ENCODE assay signal across 27 cellular contexts in the genomic region with DNA sequence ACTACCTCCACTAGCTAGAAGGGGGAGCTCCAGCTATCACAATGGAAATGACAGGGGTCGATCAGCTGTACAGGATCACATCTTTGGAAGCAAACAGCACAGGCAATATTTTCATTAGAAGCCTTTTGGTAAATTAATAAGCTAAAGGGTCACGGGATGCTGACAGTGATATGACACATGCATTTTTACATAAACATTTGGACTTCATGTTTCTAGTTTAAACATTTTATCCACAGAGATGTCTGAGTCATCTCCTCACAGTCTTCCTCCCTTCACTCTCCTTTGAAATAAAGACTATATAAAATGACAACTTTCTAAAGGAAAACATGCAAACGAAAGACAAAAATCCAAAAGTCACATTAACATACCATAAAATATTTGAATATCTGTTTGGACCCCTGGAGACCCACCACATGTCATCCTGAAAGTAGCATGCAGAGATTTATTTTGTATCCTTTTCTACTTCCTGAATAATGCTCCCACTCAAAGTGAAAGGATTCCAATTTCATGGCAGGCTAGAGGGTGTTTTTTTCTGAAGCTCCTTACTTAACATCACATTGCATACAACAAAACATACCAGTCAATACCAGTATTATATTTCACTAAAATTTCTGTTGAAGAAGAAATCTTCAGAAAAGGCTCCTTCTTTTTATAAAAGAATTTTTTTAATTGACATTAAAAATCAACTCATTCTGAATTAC.
A peak's percentile ranks its signal among the peaks of the same experiment; 100 is the strongest.
DNase-seq lines count a peak whose midpoint lies in the region; ATAC-seq, FAIRE-seq and TF ChIP-seq lines count a peak whose summit lies in the region.
"Had no signal": no experiment of that assay in that cellular context is flagged by ENCODE, and none has a peak within 500 bp of the region (broad histone marks: within the 10 kb centered on the region; RNA-seq: fewer than 3 reads in every experiment).

No MANE protein-coding gene starts in this region.

- POLR2A ChIA-PET in MCF 10A (lab: Yijun Ruan, JAX) = interaction anchor here (0.7 to 0.9 kb wide), 2 partner anchors 15 to 89 kb away, joined by 3 to 5 read pairs; no protein-coding TSS in a partner anchor

- BruUV-seq in MCF 10A (replicated peaks; lab: Mats Ljungman, UMichigan) = no TSS peak

- H3K4me2 ChIP-seq in astrocyte (ENCODE audit: low read length) = peak overlapping the region; percentile 62
- H3K4me2 ChIP-seq: neural progenitor cell had no signal

- H3K27ac ChIP-seq in breast epithelium (no peak overlapping the region), astrocyte (ENCODE audit: low read depth, low read length) (peak overlapping the region; percentile 22), aorta (ENCODE audit: low read depth in 1 of 2, low read length in 2 of 2) (no peak overlapping the region)
- H3K27ac ChIP-seq: C4-2B, esophagus muscularis mucosa, neural progenitor cell, tibial nerve had no signal

- H3K27ac Mint-ChIP-seq in MCF 10A (ENCODE audit: low read depth, unreplicated experiment) (peak overlapping the region; percentile 76), astrocyte (ENCODE audit: unreplicated experiment) (no peak overlapping the region)
- H3K27ac Mint-ChIP-seq: activated B cell treated with CpG ODN at 0.5 μM for 24 hours; activated naive CD8-positive, alpha-beta T cell treated with anti-CD3 and anti-CD28 coated beads for 36 hours; IgD-negative memory B cell; neural progenitor cell; stimulated activated naive B cell treated with anti-CD40 and anti-IgM and Interleukin-4, amounts not matched to agents 10 μg/mL and 1 μg/mL and 100 μg/mL, for 72 hours; T-helper 17 cell had no signal

- H3K36me3 ChIP-seq in breast epithelium = no peaks in the 10 kb centered on the region
- no peaks in the 10 kb centered on the region for H3K36me3 ChIP-seq in astrocyte (ENCODE audit: insufficient read depth, low read length)
- H3K36me3 ChIP-seq in aorta (ENCODE audit: control insufficient read depth in 1 of 2, insufficient read depth in 2 of 2, low read length in 1 of 2) = no peaks in the 10 kb centered on the region
- H3K36me3 ChIP-seq: esophagus muscularis mucosa, neural progenitor cell, tibial nerve had no signal

- H3K9me3 ChIP-seq in breast epithelium (no peaks in the 10 kb centered on the region), astrocyte (ENCODE audit: insufficient read depth, low read depth, low read length) (no peaks in the 10 kb centered on the region), aorta (ENCODE audit: control insufficient read depth, low read length) (peaks cover 1% of the 10 kb centered on the region)
- H3K9me3 ChIP-seq: esophagus muscularis mucosa, tibial nerve had no signal

- peak; percentile 44 for DNase-seq in MCF 10A (ENCODE audit: unreplicated experiment)
- no peak for DNase-seq in breast epithelium (ENCODE audit: low spot score in 2 of 2)
- DNase-seq in astrocyte (ENCODE audit: low read depth) = peak; percentile 36
- DNase-seq in fibroblast of villous mesenchyme (ENCODE audit: low read depth) = peak; percentile 65
- no peak for DNase-seq in aorta
- no peak for DNase-seq in NCI-H187 (lab: John Stamatoyannopoulos, UW)
- DNase-seq in D721Med (ENCODE audit: insufficient read length, low spot score) = no peak
- no peak for DNase-seq in HK-2 (ENCODE audit: unreplicated experiment)
- DNase-seq: activated B cell treated with CpG ODN at 0.5 μM for 24 hours; activated naive CD8-positive, alpha-beta T cell treated with anti-CD3 and anti-CD28 coated beads for 36 hours; caudate nucleus; DMS 273 treated with DMSO at 0.1 percent for 48 hours; hypothalamus; left colon; MV-4-11; NCI-H2029 treated with DMSO at 0.1 percent for 48 hours; NCI-H524 treated with DMSO at 0.1 percent for 48 hours; SHP77 treated with DMSO at 0.1 percent for 48 hours; stimulated activated CD4-positive, alpha-beta T cell treated with anti-CD3 and anti-CD28 coated beads, Interleukin-15, amount 100 ng/mL, for 24 hours; stimulated activated naive B cell treated with anti-CD40 and anti-IgM and Interleukin-4, amounts not matched to agents 10 μg/mL and 1 μg/mL and 100 μg/mL, for 72 hours; T-helper 17 cell had no signal

- H3K36me3 Mint-ChIP-seq in MCF 10A (ENCODE audit: insufficient read depth, unreplicated experiment) = no peaks in the 10 kb centered on the region
- no peaks in the 10 kb centered on the region for H3K36me3 Mint-ChIP-seq in astrocyte (ENCODE audit: low read depth, unreplicated experiment)
- H3K36me3 Mint-ChIP-seq: activated naive CD8-positive, alpha-beta T cell treated with anti-CD3 and anti-CD28 coated beads for 36 hours; IgD-negative memory B cell; neural progenitor cell; stimulated activated naive B cell treated with anti-CD40 and anti-IgM and Interleukin-4, amounts not matched to agents 10 μg/mL and 1 μg/mL and 100 μg/mL, for 72 hours had no signal

- H3K27me3 Mint-ChIP-seq in MCF 10A (ENCODE audit: insufficient read depth, unreplicated experiment) (no peaks in the 10 kb centered on the region), astrocyte (ENCODE audit: low read depth, unreplicated experiment) (peaks cover 3% of the 10 kb centered on the region)
- H3K27me3 Mint-ChIP-seq: activated B cell treated with CpG ODN at 0.5 μM for 24 hours; activated naive CD8-positive, alpha-beta T cell treated with anti-CD3 and anti-CD28 coated beads for 36 hours; IgD-negative memory B cell; stimulated activated naive B cell treated with anti-CD40 and anti-IgM and Interleukin-4, amounts not matched to agents 10 μg/mL and 1 μg/mL and 100 μg/mL, for 72 hours had no signal

- TF ChIP-seq CTCF in MCF 10A (IDR thresholded peaks at IDR 0.05; ENCODE audit: unreplicated experiment) (no peak), breast epithelium (IDR thresholded peaks at IDR 0.05) (no peak), astrocyte (IDR thresholded peaks at IDR 0.05; ENCODE audit: insufficient read depth, low read depth, low read length) (no peak), fibroblast of villous mesenchyme (IDR thresholded peaks at IDR 0.05; ENCODE audit: insufficient read depth, low read depth, low read length) (no peak), D721Med (IDR thresholded peaks at IDR 0.05; ENCODE audit: insufficient read depth, missing control alignments) (no peak)

- FAIRE-seq in astrocyte (lab: Jason Lieb, UNC) = no peak
- FAIRE-seq in D721Med (lab: Jason Lieb, UNC) = no peak
- FAIRE-seq: A204.1 had no signal

- no peaks in the 10 kb centered on the region for H3K4me1 ChIP-seq in breast epithelium
- H3K4me1 ChIP-seq in astrocyte (ENCODE audit: insufficient read depth, low read length) = peaks cover 3% of the 10 kb centered on the region
- no peaks in the 10 kb centered on the region for H3K4me1 ChIP-seq in aorta (ENCODE audit: control insufficient read depth in 1 of 2, insufficient read depth in 2 of 2, low read length in 2 of 2)
- H3K4me1 ChIP-seq: neural progenitor cell, tibial nerve had no signal

- H3K9ac ChIP-seq in astrocyte (ENCODE audit: low read length) = no peak overlapping the region
- H3K9ac ChIP-seq: neural progenitor cell had no signal

- peaks cover 12% of the 10 kb centered on the region for H3K4me1 Mint-ChIP-seq in MCF 10A (ENCODE audit: insufficient read depth, unreplicated experiment)
- peaks cover 4% of the 10 kb centered on the region for H3K4me1 Mint-ChIP-seq in astrocyte (ENCODE audit: low read depth, unreplicated experiment)
- H3K4me1 Mint-ChIP-seq: activated B cell treated with CpG ODN at 0.5 μM for 24 hours; activated naive CD8-positive, alpha-beta T cell treated with anti-CD3 and anti-CD28 coated beads for 36 hours; IgD-negative memory B cell; stimulated activated naive B cell treated with anti-CD40 and anti-IgM and Interleukin-4, amounts not matched to agents 10 μg/mL and 1 μg/mL and 100 μg/mL, for 72 hours; T-helper 17 cell had no signal

- no peak overlapping the region for H2AFZ ChIP-seq in astrocyte (ENCODE audit: low read depth, low read length)
- H2AFZ ChIP-seq: neural progenitor cell had no signal

- no peak overlapping the region for H3K4me3 ChIP-seq in breast epithelium
- H3K4me3 ChIP-seq in astrocyte (ENCODE audit: insufficient read depth, low read depth, low read length) = no peak overlapping the region
- H3K4me3 ChIP-seq in fibroblast of villous mesenchyme (ENCODE audit: low read depth, low read length) = peak overlapping the region; percentile 21
- no peak overlapping the region for H3K4me3 ChIP-seq in aorta (ENCODE audit: low read length in 2 of 2)
- H3K4me3 ChIP-seq: esophagus muscularis mucosa, neural progenitor cell, tibial nerve had no signal

- ATAC-seq in aorta (ENCODE audit: low FRiP score) = no peak
- ATAC-seq: left colon; stimulated activated naive B cell treated with anti-CD40 and anti-IgM and Interleukin-4, amounts not matched to agents 10 μg/mL and 1 μg/mL and 100 μg/mL, for 72 hours; T-helper 17 cell had no signal

- 51 to 58% methylated on average over 3 of the region's 3 CpGs for WGBS in aorta, 2 donors

- no peaks in the 10 kb centered on the region for H4K20me1 ChIP-seq in astrocyte (ENCODE audit: insufficient read depth, low read length)

- H3K27me3 ChIP-seq in breast epithelium (no peaks in the 10 kb centered on the region), astrocyte (ENCODE audit: insufficient read depth, low read length) (no peaks in the 10 kb centered on the region), aorta (ENCODE audit: control insufficient read depth in 1 of 2, insufficient read depth in 2 of 2, low read length in 1 of 2) (no peaks in the 10 kb centered on the region)
- H3K27me3 ChIP-seq: esophagus muscularis mucosa, neural progenitor cell, tibial nerve had no signal

- no peak overlapping the region for H3K4me3 Mint-ChIP-seq in MCF 10A (ENCODE audit: unreplicated experiment)
- H3K4me3 Mint-ChIP-seq in astrocyte (ENCODE audit: unreplicated experiment) = no peak overlapping the region
- H3K4me3 Mint-ChIP-seq: activated B cell treated with CpG ODN at 0.5 μM for 24 hours; activated naive CD8-positive, alpha-beta T cell treated with anti-CD3 and anti-CD28 coated beads for 36 hours; neural progenitor cell; stimulated activated naive B cell treated with anti-CD40 and anti-IgM and Interleukin-4, amounts not matched to agents 10 μg/mL and 1 μg/mL and 100 μg/mL, for 72 hours; T-helper 17 cell had no signal

- no peaks in the 10 kb centered on the region for H3K79me2 ChIP-seq in astrocyte (ENCODE audit: insufficient read depth, low read length)

- CTCF ChIA-PET in MCF 10A (lab: Yijun Ruan, JAX) = interaction anchor here (0.6 to 1.0 kb wide), 6 partner anchors 14 to 399 kb away, joined by 3 read pairs; no protein-coding TSS in a partner anchor

- TF ChIP-seq POLR2A in breast epithelium (IDR thresholded peaks at IDR 0.05) = no peak

- intact Hi-C loops in MCF 10A (cut with micrococcal nuclease) = loop anchor here (5.0 kb wide), 1 partner anchor 327 kb away; no protein-coding TSS in a partner anchor
- intact Hi-C loops in breast epithelium (cut with DNase I; ENCODE audit: low total_unique reads) = no loop called here
- intact Hi-C loops in aorta (cut with DNase I) = no loop called here

- H3K9me3 Mint-ChIP-seq in MCF 10A (ENCODE audit: unreplicated experiment) = no peaks in the 10 kb centered on the region
- H3K9me3 Mint-ChIP-seq in astrocyte (ENCODE audit: unreplicated experiment) = peaks cover 3% of the 10 kb centered on the region
- H3K9me3 Mint-ChIP-seq: activated naive CD8-positive, alpha-beta T cell treated with anti-CD3 and anti-CD28 coated beads for 36 hours; neural progenitor cell; stimulated activated naive B cell treated with anti-CD40 and anti-IgM and Interleukin-4, amounts not matched to agents 10 μg/mL and 1 μg/mL and 100 μg/mL, for 72 hours had no signal

Comparison
In these comparisons a context has a peak if more than half of its experiments do, and no peak if none do; other contexts are left out.
1. DNase-seq: peak in MCF 10A (single experiment), astrocyte (single experiment) and fibroblast of villous mesenchyme (single experiment); none in breast epithelium (0 of 2), aorta (0 of 2), NCI-H187 (0 of 2), D721Med (single experiment) and HK-2 (single experiment).